34 cellular contexts compared by ENCODE assay signal in the genomic region with DNA sequence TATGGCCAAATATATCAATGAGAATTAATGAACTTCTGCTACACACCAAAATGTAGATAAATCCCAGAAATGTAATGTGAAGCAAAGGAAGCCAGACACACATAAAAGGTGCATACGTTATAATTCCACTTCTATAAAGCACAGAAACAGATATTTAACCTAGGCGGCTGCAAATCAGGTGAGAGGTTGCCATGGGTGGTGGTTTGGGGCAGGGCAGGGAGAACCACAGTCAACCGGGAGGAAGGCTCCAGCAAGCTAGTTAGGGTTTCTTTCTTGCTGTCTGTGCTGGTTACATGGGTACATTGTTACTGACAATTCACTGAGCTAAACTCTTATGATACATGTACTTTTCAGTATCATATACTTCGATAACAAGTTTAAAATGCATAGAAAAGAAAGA. TPM values are rescaled to one million over a fixed set of nuclear protein-coding genes. Genes with fewer than 3 reads are reported as not detected.
DNase-seq lines count a peak whose midpoint lies in the region; ATAC-seq and TF ChIP-seq lines count a peak whose summit lies in the region.
"Had no signal": no experiment of that assay in that cellular context is flagged by ENCODE, and none has a peak within 500 bp of the region (broad histone marks: within the 10 kb centered on the region; RNA-seq: fewer than 3 reads in every experiment).

No MANE protein-coding gene starts in this region.

- H3K27me3 ChIP-seq in transverse colon = no peaks in the 10 kb centered on the region
- H3K27me3 ChIP-seq: BE2C; BLaER1; BLaER1 treated with 17β-estradiol and CSF1 and Interleukin-3, amounts not matched to agents 10 nM and 100 nM had no signal

- no peaks in the 10 kb centered on the region for H3K36me3 ChIP-seq in mucosa of descending colon (ENCODE audit: low read depth)
- H3K36me3 ChIP-seq in transverse colon = no peaks in the 10 kb centered on the region
- H3K36me3 ChIP-seq: BE2C; BLaER1; BLaER1 treated with 17β-estradiol and CSF1 and Interleukin-3, amounts not matched to agents 10 nM and 100 nM had no signal

- in situ Hi-C loops in transverse colon (cut with MboI; ENCODE audit: low pct_ligation_motif_present in 1 of 4, low pct_unique_long_range_greater_than_20kb in 1 of 4, low sequenced_read_pairs in 3 of 4) = no loop called here

- no peak for TF ChIP-seq EP300 in transverse colon (IDR thresholded peaks at IDR 0.05; ENCODE audit: low read depth)

- intact Hi-C loops in left colon (cut with DNase I, micrococcal nuclease) (no loop called here), mucosa of descending colon (cut with DNase I, micrococcal nuclease) (no loop called here), transverse colon (cut with DNase I; ENCODE audit: low total_unique reads) (no loop called here)

- H3K27ac ChIP-seq in transverse colon = no peak overlapping the region
- H3K27ac ChIP-seq: 22Rv1; A549; BLaER1; BLaER1 treated with 17β-estradiol and CSF1 and Interleukin-3, amounts not matched to agents 10 nM and 100 nM; C4-2B had no signal

- H3K4me1 ChIP-seq in mucosa of descending colon (ENCODE audit: low read depth) (no peaks in the 10 kb centered on the region), transverse colon (peaks cover 0 to 11% (median 4%) of the 10 kb centered on the region in 4 donors)
- H3K4me1 ChIP-seq: A549, Caco-2 had no signal

- no peak for TF ChIP-seq POLR2A in transverse colon (IDR thresholded peaks at IDR 0.05)

- H3K9me3 ChIP-seq in mucosa of descending colon = no peaks in the 10 kb centered on the region
- H3K9me3 ChIP-seq in transverse colon = no peaks in the 10 kb centered on the region
- H3K9me3 ChIP-seq: A549; BE2C; BLaER1; BLaER1 treated with 17β-estradiol and CSF1 and Interleukin-3, amounts not matched to agents 10 nM and 100 nM; Caco-2 had no signal

- no peak overlapping the region for H3K4me3 ChIP-seq in mucosa of descending colon
- H3K4me3 ChIP-seq in transverse colon = no peak overlapping the region
- H3K4me3 ChIP-seq: A549; BLaER1; BLaER1 treated with 17β-estradiol and CSF1 and Interleukin-3, amounts not matched to agents 10 nM and 100 nM had no signal

- ATAC-seq in left colon (peak; percentile 80), mucosa of descending colon (peak; percentile 56), HG03280 (IDR thresholded peaks at IDR 0.05; ENCODE audit: unreplicated experiment) (no peak), HG03571 (IDR thresholded peaks at IDR 0.05; ENCODE audit: unreplicated experiment) (no peak)
- ATAC-seq: A549; CD8-positive, alpha-beta T cell had no signal

- peak; percentile 34 for DNase-seq in SW480 (ENCODE audit: low spot score)
- DNase-seq in left colon = peak in 1 of 2 donors; percentile 23
- DNase-seq in mucosa of descending colon = peak in 1 of 3 donors; percentile 41
- DNase-seq in transverse colon = peak; percentile 37
- DNase-seq in NCI-H1105 treated with DMSO at 0.1 percent for 48 hours (lab: John Stamatoyannopoulos, UW) = no peak
- DNase-seq in NCI-H69 (lab: John Stamatoyannopoulos, UW) = no peak
- DNase-seq: 8988T; ACHN; AML-193; BE2C; C1 segment of cervical spinal cord; Caco-2; Calu3; CD4-positive, alpha-beta memory T cell; CD4-positive, alpha-beta T cell; CD4-positive, CD25-positive, alpha-beta regulatory T cell; CD8-positive, alpha-beta memory T cell; CD8-positive, alpha-beta T cell; COR-L47; DMS 273 treated with DMSO at 0.1 percent for 48 hours; DMS153; DMS79; DMS79 treated with DMSO at 0.1 percent for 48 hours; DND-41; EL had no signal

- TF ChIP-seq CTCF in mucosa of descending colon (IDR thresholded peaks at IDR 0.05) (no peak), transverse colon (IDR thresholded peaks at IDR 0.05) (no peak)

- 53 to 54% methylated on average over 4 of the region's 4 CpGs for WGBS in transverse colon (ENCODE audit: low coverage in 1 of 2), 2 donors

RNA-seq across cellular contexts. Expression of a gene that starts 9.7 kb away (rescaled TPM):
- total RNA-seq in left colon (10 to 100 TPM; 76.0 to 92.4 TPM), mucosa of descending colon (100 to 1,000 TPM in 1 of 3 donors, 10 to 100 TPM in 2; 55.4 to 139 (median 71.5) TPM), transverse colon (1,000 to 10,000 TPM in 1 of 4 donors, 100 to 1,000 TPM in 1, 10 to 100 TPM in 2; 63.7 to 4,431 (median 108) TPM)
- total RNA-seq: A673; B cell; Caco-2; CD4-positive, alpha-beta memory T cell; CD4-positive, alpha-beta T cell; CD4-positive, CD25-positive, alpha-beta regulatory T cell; CD8-positive, alpha-beta memory T cell; CD8-positive, alpha-beta T cell had no signal

Comparison
In these comparisons a context has a peak if more than half of its experiments do, and no peak if none do; other contexts are left out.
1. DNase-seq: peak in SW480 (single experiment) and transverse colon (single experiment); none in NCI-H1105 treated with DMSO at 0.1 percent for 48 hours (single experiment) and NCI-H69 (single experiment).
2. ATAC-seq: peak in left colon (single experiment) and mucosa of descending colon (single experiment); none in HG03280 (single experiment) and HG03571 (single experiment).